ENCODE assay signal across 16 cellular contexts in genomic region chr18:74773171-74773624, GRCh38.
DNase-seq lines count a peak whose midpoint lies in the region; ATAC-seq and TF ChIP-seq lines count a peak whose summit lies in the region.
"Had no signal": no experiment of that assay in that cellular context is flagged by ENCODE, and none has a peak within 500 bp of the region (broad histone marks: within the 10 kb centered on the region; RNA-seq: fewer than 3 reads in every experiment).

No MANE protein-coding gene starts in this region.

- H3K4me2 ChIP-seq in osteoblast (ENCODE audit: insufficient read depth, low read length): no peak overlapping the region

- no peaks in the 10 kb centered on the region for H3K9me3 ChIP-seq in osteoblast (ENCODE audit: low read depth, low read length)
- H3K9me3 ChIP-seq: left ventricle myocardium inferior, Peyer's patch had no signal

- H3K27me3 ChIP-seq in brain microvascular endothelial cell (replicated peaks) (no peaks in the 10 kb centered on the region), osteoblast (ENCODE audit: insufficient read depth, low read length) (no peaks in the 10 kb centered on the region)
- H3K27me3 ChIP-seq: Peyer's patch had no signal

- no peak overlapping the region for H3K27ac ChIP-seq in brain microvascular endothelial cell
- H3K27ac ChIP-seq in osteoblast (ENCODE audit: low read depth, low read length): no peak overlapping the region
- H3K27ac ChIP-seq: left ventricle myocardium inferior, Peyer's patch had no signal

- TF ChIP-seq CTCF in GM10248 (IDR thresholded peaks at IDR 0.05; ENCODE audit: control extremely low read depth, extremely low read depth, low read depth, missing control alignments) (no peak), brain microvascular endothelial cell (IDR thresholded peaks at IDR 0.05; ENCODE audit: low read depth, low read length, missing control alignments) (no peak), osteoblast (IDR thresholded peaks at IDR 0.05; ENCODE audit: extremely low read depth, low read depth, low read length) (no peak)

- H4K20me1 ChIP-seq in osteoblast (ENCODE audit: insufficient read depth, low read length): no peaks in the 10 kb centered on the region

- POLR2A ChIA-PET in GM10248 (lab: Yijun Ruan, JAX): no interaction called here

- ATAC-seq in GM19324 (IDR thresholded peaks at IDR 0.05; ENCODE audit: low FRiP score, unreplicated experiment) (peak; percentile 87), HG02642 (IDR thresholded peaks at IDR 0.05; ENCODE audit: poor library complexity, unreplicated experiment) (peak; percentile 72), HG03442 (IDR thresholded peaks at IDR 0.05; ENCODE audit: unreplicated experiment) (peak; percentile 84)
- ATAC-seq: effector memory CD8-positive, alpha-beta T cell; K562 had no signal

- peak; percentile 10 for DNase-seq in GM10248 (ENCODE audit: extremely low spot score)
- DNase-seq in brain microvascular endothelial cell: no peak
- no peak for DNase-seq in GOT3 (lab: John Stamatoyannopoulos, UW)
- DNase-seq in ureter (ENCODE audit: low spot score): no peak
- DNase-seq in osteoblast (ENCODE audit: insufficient read length, low spot score, missing footprints): no peak
- DNase-seq: amygdala; DMS53; effector memory CD8-positive, alpha-beta T cell; head of caudate nucleus; left ventricle myocardium inferior; NCI-H2171; Peyer's patch had no signal

- H3K79me2 ChIP-seq in osteoblast (ENCODE audit: insufficient read depth, low read length): no peaks in the 10 kb centered on the region

- no peaks in the 10 kb centered on the region for H3K36me3 ChIP-seq in brain microvascular endothelial cell (replicated peaks)
- no peaks in the 10 kb centered on the region for H3K36me3 ChIP-seq in osteoblast (ENCODE audit: insufficient read depth, low read length)
- H3K36me3 ChIP-seq: left ventricle myocardium inferior, Peyer's patch had no signal

- in situ Hi-C loops in brain microvascular endothelial cell (cut with HindIII; ENCODE audit: low pct_ligation_motif_present, low sequenced_read_pairs): no loop called here

- H3K4me3 ChIP-seq in brain microvascular endothelial cell (ENCODE audit: low read depth, low read length) (no peak overlapping the region), osteoblast (ENCODE audit: insufficient read depth, low read length) (no peak overlapping the region)
- H3K4me3 ChIP-seq: K562, left ventricle myocardium inferior, Peyer's patch had no signal

- CTCF ChIA-PET in GM10248 (lab: Yijun Ruan, JAX): no interaction called here

- H3K4me1 ChIP-seq in osteoblast (ENCODE audit: insufficient read depth, low read length): peaks cover 12% of the 10 kb centered on the region
- H3K4me1 ChIP-seq: left ventricle myocardium inferior had no signal

- H2AFZ ChIP-seq in osteoblast (ENCODE audit: low read length): no peak overlapping the region
